In genomic region chr18:77110936-77111335, GRCh38 we compare ENCODE assay signal across 21 cellular contexts. TPM values are rescaled to one million over a fixed set of nuclear protein-coding genes. Genes with fewer than 3 reads are reported as not detected.
A peak's percentile ranks its signal among the peaks of the same experiment; 100 is the strongest.
DNase-seq lines count a peak whose midpoint lies in the region; ATAC-seq, FAIRE-seq and TF ChIP-seq lines count a peak whose summit lies in the region.
"Had no signal": no experiment of that assay in that cellular context is flagged by ENCODE, and none has a peak within 500 bp of the region (broad histone marks: within the 10 kb centered on the region; RNA-seq: fewer than 3 reads in every experiment).

No MANE protein-coding gene starts in this region.

- H3K27me3 Mint-ChIP-seq in central memory CD8-positive, alpha-beta T cell = no peaks in the 10 kb centered on the region
- H3K27me3 Mint-ChIP-seq in natural killer cell treated with Interleukin-12 subunit alpha and Interleukin-12 subunit beta and Interleukin-15 and Interleukin-18, amount 100 ng/mL, for 72 hours = no peaks in the 10 kb centered on the region

- H3K27ac Mint-ChIP-seq in central memory CD8-positive, alpha-beta T cell (ENCODE audit: low read depth) = peak overlapping the region; percentile 71
- H3K27ac Mint-ChIP-seq in natural killer cell treated with Interleukin-12 subunit alpha and Interleukin-12 subunit beta and Interleukin-15 and Interleukin-18, amount 100 ng/mL, for 72 hours = peak overlapping the region; percentile 85 to 99

- H3K27me3 ChIP-seq in right atrium auricular region = no peaks in the 10 kb centered on the region
- H3K27me3 ChIP-seq in vagina = no peaks in the 10 kb centered on the region
- H3K27me3 ChIP-seq: hepatocyte, pancreas had no signal

- no peaks in the 10 kb centered on the region for H3K9me3 ChIP-seq in right atrium auricular region
- no peaks in the 10 kb centered on the region for H3K9me3 ChIP-seq in vagina
- H3K9me3 ChIP-seq: mucosa of descending colon, pancreas, thoracic aorta had no signal

- TF ChIP-seq CTCF in right atrium auricular region (IDR thresholded peaks at IDR 0.05) = no peak
- TF ChIP-seq CTCF in vagina (IDR thresholded peaks at IDR 0.05) = no peak
- TF ChIP-seq CTCF in D721Med (IDR thresholded peaks at IDR 0.05; ENCODE audit: insufficient read depth, missing control alignments) = no peak

- H3K36me3 ChIP-seq in right atrium auricular region (no peaks in the 10 kb centered on the region), vagina (no peaks in the 10 kb centered on the region)
- H3K36me3 ChIP-seq: pancreas, thoracic aorta had no signal

- no peak for ATAC-seq in left cardiac atrium
- no peak for ATAC-seq in central memory CD8-positive, alpha-beta T cell (replicated peaks; ENCODE audit: extremely low read depth, poor library complexity, severe bottlenecking)
- no peak for ATAC-seq in natural killer cell treated with Interleukin-12 subunit alpha and Interleukin-12 subunit beta and Interleukin-15 and Interleukin-18, amount 100 ng/mL, for 72 hours
- ATAC-seq: mucosa of descending colon, pancreas had no signal

- intact Hi-C loops in left cardiac atrium (cut with DNase I) (no loop called here), vagina (cut with DNase I) (no loop called here)

- H3K36me3 Mint-ChIP-seq in central memory CD8-positive, alpha-beta T cell (ENCODE audit: insufficient read depth) = peaks cover 38% of the 10 kb centered on the region
- peaks cover 8% of the 10 kb centered on the region for H3K36me3 Mint-ChIP-seq in natural killer cell treated with Interleukin-12 subunit alpha and Interleukin-12 subunit beta and Interleukin-15 and Interleukin-18, amount 100 ng/mL, for 72 hours

- TF ChIP-seq POLR2A in vagina (IDR thresholded peaks at IDR 0.05) = no peak

- peaks cover 97% of the 10 kb centered on the region for H3K4me1 Mint-ChIP-seq in central memory CD8-positive, alpha-beta T cell
- H3K4me1 Mint-ChIP-seq in natural killer cell treated with Interleukin-12 subunit alpha and Interleukin-12 subunit beta and Interleukin-15 and Interleukin-18, amount 100 ng/mL, for 72 hours (ENCODE audit: low read depth in 2 of 2) = peaks cover 82 to 100% of the 10 kb centered on the region in 2 donors

- peaks cover 0 to 82% of the 10 kb centered on the region in 2 donors for H3K4me1 ChIP-seq in right atrium auricular region
- H3K4me1 ChIP-seq in vagina = peaks cover 94% of the 10 kb centered on the region

- peak overlapping the region; percentile 44 for H3K4me3 Mint-ChIP-seq in central memory CD8-positive, alpha-beta T cell
- peak overlapping the region; percentile 76 for H3K4me3 Mint-ChIP-seq in natural killer cell treated with Interleukin-12 subunit alpha and Interleukin-12 subunit beta and Interleukin-15 and Interleukin-18, amount 100 ng/mL, for 72 hours

- H3K9me3 Mint-ChIP-seq in central memory CD8-positive, alpha-beta T cell = no peaks in the 10 kb centered on the region
- no peaks in the 10 kb centered on the region for H3K9me3 Mint-ChIP-seq in natural killer cell treated with Interleukin-12 subunit alpha and Interleukin-12 subunit beta and Interleukin-15 and Interleukin-18, amount 100 ng/mL, for 72 hours

- FAIRE-seq in D721Med (lab: Jason Lieb, UNC) = no peak
- FAIRE-seq: pancreas, small intestine had no signal

- DNase-seq in right atrium auricular region (ENCODE audit: low spot score) (peak; percentile 51), left cardiac atrium (no peak), vagina (ENCODE audit: extremely low spot score in 2 of 2) (peak in 1 of 2 donors; percentile 83), NCI-H128 (lab: John Stamatoyannopoulos, UW; ENCODE audit: unreplicated experiment) (no peak), D721Med (ENCODE audit: insufficient read length, low spot score) (no peak), RPMI8226 (no peak)
- no peak for DNase-seq in central memory CD8-positive, alpha-beta T cell (ENCODE audit: low spot score in 2 of 2)
- peak; percentile 22 for DNase-seq in natural killer cell treated with Interleukin-12 subunit alpha and Interleukin-12 subunit beta and Interleukin-15 and Interleukin-18, amount 100 ng/mL, for 72 hours (ENCODE audit: low spot score)
- DNase-seq: activated effector memory CD4-positive, alpha-beta T cell treated with Interleukin-2 at 50 U/mL for 16 hours; central memory CD4-positive, alpha-beta T cell; DMS153; effector memory CD4-positive, alpha-beta T cell; MV-4-11; NCI-H2029 treated with DMSO at 0.1 percent for 48 hours; NCI-H510A; small intestine; stimulated activated CD4-positive, alpha-beta T cell treated with anti-CD3 and anti-CD28 coated beads, Interleukin-4, amount 100 ng/mL, for 4 hours had no signal

- H3K27ac ChIP-seq in right atrium auricular region (peak overlapping the region; percentile 91 to 98), vagina (peak overlapping the region; percentile 95)
- H3K27ac ChIP-seq: hepatocyte had no signal

- no peak overlapping the region for H3K4me3 ChIP-seq in right atrium auricular region
- H3K4me3 ChIP-seq in vagina = no peak overlapping the region
- H3K4me3 ChIP-seq: hepatocyte, mucosa of descending colon, pancreas, thoracic aorta had no signal

RNA-seq across cellular contexts. Expression of gene MBP, which starts 21.6 kb away (rescaled TPM):
- total RNA-seq in right atrium auricular region (10 to 100 TPM; 15.4 to 15.8 TPM), left cardiac atrium (10 to 100 TPM; 21.7 to 24.7 TPM), vagina (33.6 TPM)
- 10 to 100 TPM; 62.5 to 77.6 TPM for total RNA-seq in natural killer cell treated with Interleukin-12 subunit alpha and Interleukin-12 subunit beta and Interleukin-15 and Interleukin-18, amount 100 ng/mL, for 72 hours

Comparison
In these comparisons a context has a peak if more than half of its experiments do, and no peak if none do; other contexts are left out.
1. DNase-seq: peak in right atrium auricular region (single experiment) and natural killer cell treated with Interleukin-12 subunit alpha and Interleukin-12 subunit beta and Interleukin-15 and Interleukin-18, amount 100 ng/mL, for 72 hours (single experiment); none in left cardiac atrium (single experiment), central memory CD8-positive, alpha-beta T cell (0 of 2), NCI-H128 (single experiment), D721Med (single experiment) and RPMI8226 (single experiment).